ENCODE assay signal across 1 cellular context in the genomic region with DNA sequence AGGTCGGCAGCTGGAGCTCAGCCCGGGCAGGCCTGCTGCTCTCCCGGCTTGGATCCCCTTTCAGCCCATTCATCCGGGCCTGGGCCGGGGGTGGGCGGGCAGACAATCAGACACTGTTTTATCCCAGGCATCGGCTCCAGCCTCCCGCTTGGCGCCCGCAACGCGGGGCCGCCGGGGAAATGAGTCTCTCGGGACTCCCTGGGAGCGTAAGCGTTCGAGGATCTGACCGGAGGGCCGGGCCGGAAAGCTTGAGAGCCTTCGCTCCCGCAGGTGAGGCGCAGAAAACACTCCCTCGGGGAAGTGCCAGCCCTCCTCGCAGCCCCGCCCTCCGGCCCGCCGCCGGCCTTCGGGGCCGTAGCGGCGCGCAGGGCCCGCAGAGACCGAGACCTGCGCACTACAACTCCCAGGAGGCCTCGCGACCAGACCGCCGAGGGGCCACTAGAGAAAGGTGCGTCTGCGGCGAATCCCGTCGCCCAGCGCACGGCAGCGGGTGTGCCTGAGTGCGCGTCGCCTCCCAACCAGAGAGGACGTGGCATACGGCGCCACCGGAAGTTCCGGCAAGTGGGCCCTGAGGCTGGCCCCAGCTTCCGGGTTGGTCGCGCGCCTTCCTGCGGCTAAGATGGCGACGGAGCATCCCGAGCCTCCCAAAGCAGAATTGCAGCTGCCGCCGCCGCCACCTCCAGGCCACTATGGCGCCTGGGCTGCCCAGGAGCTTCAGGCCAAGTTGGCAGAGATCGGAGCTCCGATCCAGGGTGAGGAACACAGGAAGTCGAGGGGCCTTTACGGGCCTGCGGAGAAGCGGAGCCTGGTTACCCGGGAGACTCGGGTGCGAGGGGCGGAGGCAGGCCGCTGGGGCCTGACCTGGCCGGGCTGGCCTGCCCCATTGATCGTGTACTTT.
TF ChIP-seq lines count a peak whose summit lies in the region.

A gene with protein sequence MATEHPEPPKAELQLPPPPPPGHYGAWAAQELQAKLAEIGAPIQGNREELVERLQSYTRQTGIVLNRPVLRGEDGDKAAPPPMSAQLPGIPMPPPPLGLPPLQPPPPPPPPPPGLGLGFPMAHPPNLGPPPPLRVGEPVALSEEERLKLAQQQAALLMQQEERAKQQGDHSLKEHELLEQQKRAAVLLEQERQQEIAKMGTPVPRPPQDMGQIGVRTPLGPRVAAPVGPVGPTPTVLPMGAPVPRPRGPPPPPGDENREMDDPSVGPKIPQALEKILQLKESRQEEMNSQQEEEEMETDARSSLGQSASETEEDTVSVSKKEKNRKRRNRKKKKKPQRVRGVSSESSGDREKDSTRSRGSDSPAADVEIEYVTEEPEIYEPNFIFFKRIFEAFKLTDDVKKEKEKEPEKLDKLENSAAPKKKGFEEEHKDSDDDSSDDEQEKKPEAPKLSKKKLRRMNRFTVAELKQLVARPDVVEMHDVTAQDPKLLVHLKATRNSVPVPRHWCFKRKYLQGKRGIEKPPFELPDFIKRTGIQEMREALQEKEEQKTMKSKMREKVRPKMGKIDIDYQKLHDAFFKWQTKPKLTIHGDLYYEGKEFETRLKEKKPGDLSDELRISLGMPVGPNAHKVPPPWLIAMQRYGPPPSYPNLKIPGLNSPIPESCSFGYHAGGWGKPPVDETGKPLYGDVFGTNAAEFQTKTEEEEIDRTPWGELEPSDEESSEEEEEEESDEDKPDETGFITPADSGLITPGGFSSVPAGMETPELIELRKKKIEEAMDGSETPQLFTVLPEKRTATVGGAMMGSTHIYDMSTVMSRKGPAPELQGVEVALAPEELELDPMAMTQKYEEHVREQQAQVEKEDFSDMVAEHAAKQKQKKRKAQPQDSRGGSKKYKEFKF (plus strand): TSS at position 599 of the 898 bp plus-strand sequence. CDS start 21 bp downstream, at position 620.

TF ChIP-seq in K562, 482 proteins besides CTCF, POLR2A, EP300 and RAD21 (continued from another document and continues in another):
- TF ChIP-seq, protein P1, sequence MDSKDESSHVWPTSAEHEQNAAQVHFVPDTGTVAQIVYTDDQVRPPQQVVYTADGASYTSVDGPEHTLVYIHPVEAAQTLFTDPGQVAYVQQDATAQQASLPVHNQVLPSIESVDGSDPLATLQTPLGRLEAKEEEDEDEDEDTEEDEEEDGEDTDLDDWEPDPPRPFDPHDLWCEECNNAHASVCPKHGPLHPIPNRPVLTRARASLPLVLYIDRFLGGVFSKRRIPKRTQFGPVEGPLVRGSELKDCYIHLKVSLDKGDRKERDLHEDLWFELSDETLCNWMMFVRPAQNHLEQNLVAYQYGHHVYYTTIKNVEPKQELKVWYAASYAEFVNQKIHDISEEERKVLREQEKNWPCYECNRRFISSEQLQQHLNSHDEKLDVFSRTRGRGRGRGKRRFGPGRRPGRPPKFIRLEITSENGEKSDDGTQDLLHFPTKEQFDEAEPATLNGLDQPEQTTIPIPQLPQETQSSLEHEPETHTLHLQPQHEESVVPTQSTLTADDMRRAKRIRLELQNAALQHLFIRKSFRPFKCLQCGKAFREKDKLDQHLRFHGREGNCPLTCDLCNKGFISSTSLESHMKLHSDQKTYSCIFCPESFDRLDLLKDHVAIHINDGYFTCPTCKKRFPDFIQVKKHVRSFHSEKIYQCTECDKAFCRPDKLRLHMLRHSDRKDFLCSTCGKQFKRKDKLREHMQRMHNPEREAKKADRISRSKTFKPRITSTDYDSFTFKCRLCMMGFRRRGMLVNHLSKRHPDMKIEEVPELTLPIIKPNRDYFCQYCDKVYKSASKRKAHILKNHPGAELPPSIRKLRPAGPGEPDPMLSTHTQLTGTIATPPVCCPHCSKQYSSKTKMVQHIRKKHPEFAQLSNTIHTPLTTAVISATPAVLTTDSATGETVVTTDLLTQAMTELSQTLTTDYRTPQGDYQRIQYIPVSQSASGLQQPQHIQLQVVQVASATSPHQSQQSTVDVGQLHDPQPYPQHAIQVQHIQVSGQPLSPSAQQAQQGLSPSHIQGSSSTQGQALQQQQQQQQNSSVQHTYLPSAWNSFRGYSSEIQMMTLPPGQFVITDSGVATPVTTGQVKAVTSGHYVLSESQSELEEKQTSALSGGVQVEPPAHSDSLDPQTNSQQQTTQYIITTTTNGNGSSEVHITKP (IDR thresholded peaks at IDR 0.05; ENCODE audit: partially characterized antibody), result peak; percentile 58
- TF ChIP-seq POLR2B (IDR thresholded peaks at IDR 0.05; ENCODE audit: low read depth, partially characterized antibody) (peak; percentile 87), ATF7 (IDR thresholded peaks at IDR 0.05) (peak; percentile 90), TAF9B (IDR thresholded peaks at IDR 0.05; ENCODE audit: partially characterized antibody) (peak; percentile 93), PCBP2 (IDR thresholded peaks at IDR 0.05; ENCODE audit: low read depth, low read length, poor library complexity, severe bottlenecking) (no peak), HNRNPLL (IDR thresholded peaks at IDR 0.05; ENCODE audit: low read depth, low read length, poor library complexity, severe bottlenecking) (peak; percentile 87), ZNF12 (CRISPR knock-in tag; IDR thresholded peaks at IDR 0.05) (peak; percentile 59; the same call in 1 of the 2 replicates), YY1 (IDR thresholded peaks at IDR 0.05; ENCODE audit: borderline replicate concordance in 1 of 3, control insufficient read depth in 1 of 3, extremely low read depth in 1 of 3, insufficient read depth in 3 of 3, insufficient read length in 1 of 3, insufficient replicate concordance in 2 of 3, low read depth in 1 of 3, low read length in 2 of 3) (peak; percentile 78 to 95 (median 92)), FOS (IDR thresholded peaks at IDR 0.05; ENCODE audit: extremely low read depth, insufficient read length) (peak; percentile 28), FIP1L1 (IDR thresholded peaks at IDR 0.05; ENCODE audit: low read depth, low read length, poor library complexity, severe bottlenecking) (peak; percentile 73)
- TF ChIP-seq, protein P2, sequence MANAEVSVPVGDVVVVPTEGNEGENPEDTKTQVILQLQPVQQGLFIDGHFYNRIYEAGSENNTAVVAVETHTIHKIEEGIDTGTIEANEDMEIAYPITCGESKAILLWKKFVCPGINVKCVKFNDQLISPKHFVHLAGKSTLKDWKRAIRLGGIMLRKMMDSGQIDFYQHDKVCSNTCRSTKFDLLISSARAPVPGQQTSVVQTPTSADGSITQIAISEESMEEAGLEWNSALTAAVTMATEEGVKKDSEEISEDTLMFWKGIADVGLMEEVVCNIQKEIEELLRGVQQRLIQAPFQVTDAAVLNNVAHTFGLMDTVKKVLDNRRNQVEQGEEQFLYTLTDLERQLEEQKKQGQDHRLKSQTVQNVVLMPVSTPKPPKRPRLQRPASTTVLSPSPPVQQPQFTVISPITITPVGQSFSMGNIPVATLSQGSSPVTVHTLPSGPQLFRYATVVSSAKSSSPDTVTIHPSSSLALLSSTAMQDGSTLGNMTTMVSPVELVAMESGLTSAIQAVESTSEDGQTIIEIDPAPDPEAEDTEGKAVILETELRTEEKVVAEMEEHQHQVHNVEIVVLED (CRISPR knock-in tag; IDR thresholded peaks at IDR 0.05), result peak; percentile 96
- TF ChIP-seq, protein P3, sequence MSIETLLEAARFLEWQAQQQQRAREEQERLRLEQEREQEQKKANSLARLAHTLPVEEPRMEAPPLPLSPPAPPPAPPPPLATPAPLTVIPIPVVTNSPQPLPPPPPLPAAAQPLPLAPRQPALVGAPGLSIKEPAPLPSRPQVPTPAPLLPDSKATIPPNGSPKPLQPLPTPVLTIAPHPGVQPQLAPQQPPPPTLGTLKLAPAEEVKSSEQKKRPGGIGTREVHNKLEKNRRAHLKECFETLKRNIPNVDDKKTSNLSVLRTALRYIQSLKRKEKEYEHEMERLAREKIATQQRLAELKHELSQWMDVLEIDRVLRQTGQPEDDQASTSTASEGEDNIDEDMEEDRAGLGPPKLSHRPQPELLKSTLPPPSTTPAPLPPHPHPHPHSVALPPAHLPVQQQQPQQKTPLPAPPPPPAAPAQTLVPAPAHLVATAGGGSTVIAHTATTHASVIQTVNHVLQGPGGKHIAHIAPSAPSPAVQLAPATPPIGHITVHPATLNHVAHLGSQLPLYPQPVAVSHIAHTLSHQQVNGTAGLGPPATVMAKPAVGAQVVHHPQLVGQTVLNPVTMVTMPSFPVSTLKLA (conservative IDR thresholded peaks at IDR 0.05), result peak; percentile 72 to 89
- TF ChIP-seq, protein P4, sequence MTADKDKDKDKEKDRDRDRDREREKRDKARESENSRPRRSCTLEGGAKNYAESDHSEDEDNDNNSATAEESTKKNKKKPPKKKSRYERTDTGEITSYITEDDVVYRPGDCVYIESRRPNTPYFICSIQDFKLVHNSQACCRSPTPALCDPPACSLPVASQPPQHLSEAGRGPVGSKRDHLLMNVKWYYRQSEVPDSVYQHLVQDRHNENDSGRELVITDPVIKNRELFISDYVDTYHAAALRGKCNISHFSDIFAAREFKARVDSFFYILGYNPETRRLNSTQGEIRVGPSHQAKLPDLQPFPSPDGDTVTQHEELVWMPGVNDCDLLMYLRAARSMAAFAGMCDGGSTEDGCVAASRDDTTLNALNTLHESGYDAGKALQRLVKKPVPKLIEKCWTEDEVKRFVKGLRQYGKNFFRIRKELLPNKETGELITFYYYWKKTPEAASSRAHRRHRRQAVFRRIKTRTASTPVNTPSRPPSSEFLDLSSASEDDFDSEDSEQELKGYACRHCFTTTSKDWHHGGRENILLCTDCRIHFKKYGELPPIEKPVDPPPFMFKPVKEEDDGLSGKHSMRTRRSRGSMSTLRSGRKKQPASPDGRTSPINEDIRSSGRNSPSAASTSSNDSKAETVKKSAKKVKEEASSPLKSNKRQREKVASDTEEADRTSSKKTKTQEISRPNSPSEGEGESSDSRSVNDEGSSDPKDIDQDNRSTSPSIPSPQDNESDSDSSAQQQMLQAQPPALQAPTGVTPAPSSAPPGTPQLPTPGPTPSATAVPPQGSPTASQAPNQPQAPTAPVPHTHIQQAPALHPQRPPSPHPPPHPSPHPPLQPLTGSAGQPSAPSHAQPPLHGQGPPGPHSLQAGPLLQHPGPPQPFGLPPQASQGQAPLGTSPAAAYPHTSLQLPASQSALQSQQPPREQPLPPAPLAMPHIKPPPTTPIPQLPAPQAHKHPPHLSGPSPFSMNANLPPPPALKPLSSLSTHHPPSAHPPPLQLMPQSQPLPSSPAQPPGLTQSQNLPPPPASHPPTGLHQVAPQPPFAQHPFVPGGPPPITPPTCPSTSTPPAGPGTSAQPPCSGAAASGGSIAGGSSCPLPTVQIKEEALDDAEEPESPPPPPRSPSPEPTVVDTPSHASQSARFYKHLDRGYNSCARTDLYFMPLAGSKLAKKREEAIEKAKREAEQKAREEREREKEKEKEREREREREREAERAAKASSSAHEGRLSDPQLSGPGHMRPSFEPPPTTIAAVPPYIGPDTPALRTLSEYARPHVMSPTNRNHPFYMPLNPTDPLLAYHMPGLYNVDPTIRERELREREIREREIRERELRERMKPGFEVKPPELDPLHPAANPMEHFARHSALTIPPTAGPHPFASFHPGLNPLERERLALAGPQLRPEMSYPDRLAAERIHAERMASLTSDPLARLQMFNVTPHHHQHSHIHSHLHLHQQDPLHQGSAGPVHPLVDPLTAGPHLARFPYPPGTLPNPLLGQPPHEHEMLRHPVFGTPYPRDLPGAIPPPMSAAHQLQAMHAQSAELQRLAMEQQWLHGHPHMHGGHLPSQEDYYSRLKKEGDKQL (CRISPR knock-in tag; IDR thresholded peaks at IDR 0.05; ENCODE audit: borderline replicate concordance), result no peak
- TF ChIP-seq, protein P5, sequence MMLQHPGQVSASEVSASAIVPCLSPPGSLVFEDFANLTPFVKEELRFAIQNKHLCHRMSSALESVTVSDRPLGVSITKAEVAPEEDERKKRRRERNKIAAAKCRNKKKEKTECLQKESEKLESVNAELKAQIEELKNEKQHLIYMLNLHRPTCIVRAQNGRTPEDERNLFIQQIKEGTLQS (IDR thresholded peaks at IDR 0.05), result no peak
- TF ChIP-seq, protein P5 (CRISPR knock-in tag; conservative IDR thresholded peaks at IDR 0.05), result 0 out of 2 replicates have a peak, but pooled peaks have one; percentile 12
